In genomic region chr1:74197255-74197654, GRCh38 we compare ENCODE assay signal across 8 cellular contexts. TPM values are rescaled to one million over a fixed set of nuclear protein-coding genes. Genes with fewer than 3 reads are reported as not detected.
DNase-seq lines count a peak whose midpoint lies in the region; ATAC-seq, FAIRE-seq and TF ChIP-seq lines count a peak whose summit lies in the region.

No MANE protein-coding gene starts in this region.

- no peak for FAIRE-seq in A549 (lab: Jason Lieb, UNC)

- H3K4me2 ChIP-seq in A549, result peak overlapping the region; percentile 91

- peaks cover 7% of the 10 kb centered on the region for H3K4me1 Mint-ChIP-seq in mesothelial cell of epicardium

- peak overlapping the region; percentile 89 for H3K4me3 Mint-ChIP-seq in mesothelial cell of epicardium

- TF ChIP-seq RAD21 in A549 (conservative IDR thresholded peaks at IDR 0.05 in 1 of 2, IDR thresholded peaks at IDR 0.05 in 1 of 2), result no peak

- H3K4me3 ChIP-seq in A549, result peak overlapping the region; percentile 65
- peak overlapping the region; percentile 56 for H3K4me3 ChIP-seq in HFF-Myc (replicated peaks; ENCODE audit: low read depth, low read length)

- no peak for TF ChIP-seq EP300 in A549 (IDR thresholded peaks at IDR 0.05)

- H3K27ac Mint-ChIP-seq in mesothelial cell of epicardium, result peak overlapping the region; percentile 93

- no peaks in the 10 kb centered on the region for H3K9me3 ChIP-seq in A549

- POLR2A ChIA-PET in A549 (lab: Yijun Ruan, JAX), result no interaction called here
- POLR2A ChIA-PET in GM10248 (lab: Yijun Ruan, JAX), result no interaction called here

- WGBS in A549 (ENCODE audit: missing lambda C conversion rate), result 96% methylated on average over 5 of the region's 5 CpGs

- DNase-seq in A549 (ENCODE audit: low read depth in 1 of 2, low spot score in 1 of 2) (no peak), HFF-Myc (ENCODE audit: extremely low read depth, low read depth) (no peak), mesothelial cell of epicardium (ENCODE audit: low spot score in 2 of 2, unreplicated experiment in 2 of 2) (no peak), GM10248 (ENCODE audit: extremely low spot score) (no peak), NOMO-1 (lab: John Stamatoyannopoulos, UW; ENCODE audit: unreplicated experiment in 2 of 2) (no peak), DMS 273 (lab: John Stamatoyannopoulos, UW; ENCODE audit: unreplicated experiment) (no peak), ecto neural progenitor cell (ENCODE audit: low spot score) (no peak)

- TF ChIP-seq CTCF in A549 (IDR thresholded peaks at IDR 0.05) (no peak), HFF-Myc (IDR thresholded peaks at IDR 0.05; ENCODE audit: low read depth, low read length, missing control alignments) (no peak), mesothelial cell of epicardium (IDR thresholded peaks at IDR 0.05; ENCODE audit: unreplicated experiment) (no peak), GM10248 (IDR thresholded peaks at IDR 0.05; ENCODE audit: control extremely low read depth, extremely low read depth, low read depth, missing control alignments) (no peak)

- no peaks in the 10 kb centered on the region for H3K27me3 Mint-ChIP-seq in mesothelial cell of epicardium (ENCODE audit: low read depth)

- TF ChIP-seq POLR2A in A549 (IDR thresholded peaks at IDR 0.05; ENCODE audit: low read length), result no peak

- H3K9me3 Mint-ChIP-seq in mesothelial cell of epicardium, result no peaks in the 10 kb centered on the region

- CTCF ChIA-PET in A549 (lab: Yijun Ruan, JAX) (no interaction called here), GM10248 (lab: Yijun Ruan, JAX) (no interaction called here)

- H3K27ac ChIP-seq in A549 (peak overlapping the region; percentile 80 to 89; a peak in 5 of 6 replicates), angular gyrus (ENCODE audit: low read depth, low read length) (peak overlapping the region; percentile 14)

- H3K36me3 Mint-ChIP-seq in mesothelial cell of epicardium, result peaks cover 3% of the 10 kb centered on the region

- H3K4me1 ChIP-seq in A549, result peaks cover 6% of the 10 kb centered on the region; the same call in 1 of the 3 replicates

- ATAC-seq in A549, result no peak

TF ChIP-seq in A549, 52 proteins besides CTCF, POLR2A, EP300 and RAD21:
- TF ChIP-seq HOXB13 (CRISPR knock-in tag; IDR thresholded peaks at IDR 0.05; ENCODE audit: low read depth), result no peak
- no peak for TF ChIP-seq ELK1 (IDR thresholded peaks at IDR 0.05; ENCODE audit: low read depth, low read length)
- TF ChIP-seq BHLHE40 (IDR thresholded peaks at IDR 0.05; ENCODE audit: low read depth, low read length), result no peak
TF ChIP-seq in A549: peak in this region for 0.

RNA-seq across cellular contexts. Expression of gene LRRIQ3, which starts 0.7 kb away (rescaled TPM):
- polyA plus RNA-seq in A549 (2011; rRNA removed) (2.9 and 3.9 TPM in 2 replicates), A549 (2017; fragmentation: RNase III; extraction: RNeasy Plus Mini Kit Qiagen cat#74134 plus additional on column Dnase treatment) (2.4 to 2.8 TPM (median 2.5 TPM) in 3 replicates)
- 0.44 TPM in 2 replicates for polyA plus RNA-seq in A549 (2012; cell fraction: cytosol; rRNA removed)
- 0.11 and 0.16 TPM in 2 replicates for polyA plus RNA-seq in A549 (2012; cell fraction: nucleus; rRNA removed)
- 0.97 and 2.1 TPM in 2 replicates for polyA minus RNA-seq in A549 (2011; rRNA and poly(A)+ RNA removed)
- 0.29 to 0.51 TPM (median 0.47 TPM) in 3 replicates for total RNA-seq in mesothelial cell of epicardium

RNA-seq across cellular contexts. Expression of gene FPGT, which starts 0.8 kb away (rescaled TPM):
- polyA plus RNA-seq in A549 (2011; rRNA removed), result 13.4 and 19.9 TPM in 2 replicates
- polyA plus RNA-seq in A549 (2012; cell fraction: cytosol; rRNA removed), result 2.5 and 2.9 TPM in 2 replicates
- polyA plus RNA-seq in A549 (2012; cell fraction: nucleus; rRNA removed), result 1.0 and 2.6 TPM in 2 replicates
- polyA plus RNA-seq in A549 (2017; fragmentation: RNase III; extraction: RNeasy Plus Mini Kit Qiagen cat#74134 plus additional on column Dnase treatment), result 8.5 to 9.6 TPM (median 8.7 TPM) in 3 replicates
- polyA minus RNA-seq in A549 (2011; rRNA and poly(A)+ RNA removed), result 4.1 and 4.6 TPM in 2 replicates
- 13.1 to 15.5 TPM (median 14.1 TPM) in 3 replicates for total RNA-seq in mesothelial cell of epicardium

RNA-seq across cellular contexts. Expression of gene TNNI3K, which starts 37.9 kb away (rescaled TPM):
- 0.42 and 0.67 TPM in 2 replicates for polyA plus RNA-seq in A549 (2011; rRNA removed)
- polyA plus RNA-seq in A549 (2012; cell fraction: cytosol; rRNA removed), result 0.12 TPM in 1 of 2 replicates, not detected in the other
- 0.23 TPM in 1 of 2 replicates, not detected in the other for polyA plus RNA-seq in A549 (2012; cell fraction: nucleus; rRNA removed)
- polyA plus RNA-seq in A549 (2017; fragmentation: RNase III; extraction: RNeasy Plus Mini Kit Qiagen cat#74134 plus additional on column Dnase treatment), result 0.09 to 0.24 TPM in 2 of 3 replicates, not detected in the other
- 0.58 TPM in 1 of 2 replicates, not detected in the other for polyA minus RNA-seq in A549 (2011; rRNA and poly(A)+ RNA removed)
- total RNA-seq in mesothelial cell of epicardium, result 0.51 to 1.5 TPM (median 0.93 TPM) in 3 replicates
